ENCODE assay signal across 17 cellular contexts in the genomic region with DNA sequence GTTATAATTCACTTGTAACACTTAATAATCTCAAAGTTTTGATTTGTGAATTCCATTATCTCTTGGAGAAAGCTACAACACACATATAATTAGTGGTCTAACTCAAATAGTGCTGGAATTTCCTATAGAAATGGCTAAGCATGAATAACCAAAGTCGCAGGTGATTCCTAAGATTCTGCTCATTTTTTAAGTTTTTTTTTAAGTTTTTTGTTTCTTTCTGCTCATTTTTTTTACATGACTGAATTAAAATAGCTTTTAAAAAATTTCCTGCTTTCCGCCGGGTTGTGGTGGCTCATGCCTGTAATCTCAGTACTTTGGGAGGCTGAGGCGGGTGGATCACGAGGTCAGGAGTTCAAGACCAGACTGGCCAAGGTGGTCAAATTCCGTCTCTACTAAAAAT.
DNase-seq lines count a peak whose midpoint lies in the region; ATAC-seq, FAIRE-seq and TF ChIP-seq lines count a peak whose summit lies in the region.
"Had no signal": no experiment of that assay in that cellular context is flagged by ENCODE, and none has a peak within 500 bp of the region (broad histone marks: within the 10 kb centered on the region; RNA-seq: fewer than 3 reads in every experiment).

No MANE protein-coding gene starts in this region.

- H3K36me3 Mint-ChIP-seq in H9 (ENCODE audit: insufficient read depth in 1 of 3, low read depth in 3 of 3), result peaks cover 7 to 18% (median 9%) of the 10 kb centered on the region in 3 experiments; a peak in 6 of 7 replicates
- H3K36me3 Mint-ChIP-seq: IgD-negative memory B cell had no signal

- no peak overlapping the region for H3K14ac ChIP-seq in H9 (ENCODE audit: insufficient read depth, low read length)
- H3K14ac ChIP-seq in H1 (ENCODE audit: insufficient read length), result no peak overlapping the region

- no peak overlapping the region for H2AFZ ChIP-seq in H9 (ENCODE audit: low read length)
- H2AFZ ChIP-seq in H1 (ENCODE audit: low read length), result no peak overlapping the region
- no peak overlapping the region for H2AFZ ChIP-seq in smooth muscle cell (ENCODE audit: low read depth)

- H4K8ac ChIP-seq in H9 (replicated peaks; ENCODE audit: insufficient read length, low read depth, low read length) (no peak overlapping the region), H1 (ENCODE audit: extremely low read depth, insufficient read depth, low read length) (no peak overlapping the region)

- peaks cover 47 to 52% of the 10 kb centered on the region in 2 experiments for H3K4me1 Mint-ChIP-seq in H9

- H2BK120ac ChIP-seq in H9 (ENCODE audit: low read depth, low read length, poor library complexity, severe bottlenecking) (no peak overlapping the region), H1 (replicated peaks; ENCODE audit: low read depth, low read length) (no peak overlapping the region)

- TF ChIP-seq POLR2A in H1 (IDR thresholded peaks at IDR 0.05; ENCODE audit: control extremely low read depth in 1 of 2, low read depth in 2 of 2, low read length in 2 of 2), result no peak

- H3K79me1 ChIP-seq in H9 (ENCODE audit: insufficient read depth, low read depth, low read length, poor library complexity, severe bottlenecking) (peaks cover 3% of the 10 kb centered on the region), H1 (ENCODE audit: low read depth, low read length) (no peaks in the 10 kb centered on the region; the same call in 1 of the 2 replicates)

- H3K4me2 ChIP-seq in H9 (ENCODE audit: insufficient read depth, insufficient read length, low read length) (no peak overlapping the region), H1 (ENCODE audit: insufficient read depth in 1 of 2, low read depth in 2 of 2, low read length in 2 of 2) (no peak overlapping the region), smooth muscle cell (no peak overlapping the region)

- H3K4ac ChIP-seq in H9 (ENCODE audit: low read depth, low read length) (no peak overlapping the region), H1 (replicated peaks; ENCODE audit: insufficient read length, low read depth, low read length) (no peak overlapping the region)

- no peak overlapping the region for H2BK12ac ChIP-seq in H9 (ENCODE audit: insufficient read length, low read depth, low read length)
- H2BK12ac ChIP-seq in H1 (ENCODE audit: low read depth, low read length), result 0 out of 2 replicates have a peak overlapping the region, but pooled peaks have one; percentile 55

- no peak overlapping the region for H3K23ac ChIP-seq in H9 (ENCODE audit: insufficient read length, low read depth, low read length)
- H3K23ac ChIP-seq in H1 (ENCODE audit: insufficient read length), result no peak overlapping the region

- H4K5ac ChIP-seq in H9 (ENCODE audit: insufficient read length, low read depth, low read length), result no peak overlapping the region
- no peak overlapping the region for H4K5ac ChIP-seq in H1 (ENCODE audit: insufficient read length, low read depth, low read length)

- H3K27me3 ChIP-seq in H9 (ENCODE audit: insufficient read depth, low read length) (no peaks in the 10 kb centered on the region), HUES64 (ENCODE audit: insufficient read depth, low read length) (no peaks in the 10 kb centered on the region), H1 (replicated peaks in 1 of 4; ENCODE audit: control insufficient read depth in 3 of 4, extremely low read depth in 1 of 4, insufficient read depth in 3 of 4, low read length in 3 of 4) (no peaks in the 10 kb centered on the region), smooth muscle cell (ENCODE audit: low read depth) (no peaks in the 10 kb centered on the region)
- H3K27me3 ChIP-seq: BE2C had no signal

- H4K91ac ChIP-seq in H9 (ENCODE audit: insufficient read length, low read depth, low read length), result no peak overlapping the region
- no peak overlapping the region for H4K91ac ChIP-seq in H1 (replicated peaks; ENCODE audit: insufficient read length, low read length)

- H3K4me1 ChIP-seq in H9 (ENCODE audit: insufficient read depth, low read length) (peaks cover 5% of the 10 kb centered on the region; the same call in 1 of the 2 replicates), HUES64 (ENCODE audit: insufficient read depth, low read length) (peaks cover 68% of the 10 kb centered on the region), H1 (replicated peaks in 1 of 4; ENCODE audit: control insufficient read depth in 3 of 4, insufficient read depth in 4 of 4, low read length in 3 of 4) (peaks cover 0 to 20% (median 8%) of the 10 kb centered on the region in 4 experiments; a peak in 3 of 7 replicates), smooth muscle cell (ENCODE audit: low read depth) (peaks cover 20% of the 10 kb centered on the region)

- H4K20me1 ChIP-seq in H9 (ENCODE audit: control insufficient read depth, insufficient read depth, insufficient read length), result no peaks in the 10 kb centered on the region
- H4K20me1 ChIP-seq in H1 (replicated peaks in 1 of 2; ENCODE audit: control insufficient read depth in 1 of 2, insufficient read depth in 2 of 2, low read length in 2 of 2), result no peaks in the 10 kb centered on the region
- peaks cover 25% of the 10 kb centered on the region for H4K20me1 ChIP-seq in smooth muscle cell (ENCODE audit: low read depth)

- no peak for TF ChIP-seq RAD21 in H1 (IDR thresholded peaks at IDR 0.05 in 1 of 2, conservative IDR thresholded peaks at IDR 0.05 in 1 of 2; ENCODE audit: low read depth in 2 of 2, low read length in 2 of 2)

- H3K18ac ChIP-seq in H9 (ENCODE audit: insufficient read length, low read depth, low read length), result no peak overlapping the region
- no peak overlapping the region for H3K18ac ChIP-seq in H1 (ENCODE audit: extremely low read depth, low read length)

- H3K27me3 Mint-ChIP-seq in H9 (ENCODE audit: low read depth), result no peaks in the 10 kb centered on the region
- H3K27me3 Mint-ChIP-seq: CD4-positive, alpha-beta memory T cell; IgD-negative memory B cell had no signal

- peaks cover 19% of the 10 kb centered on the region; the same call in 1 of the 2 replicates for H3K79me2 ChIP-seq in H9 (ENCODE audit: insufficient read depth, low read length)
- H3K79me2 ChIP-seq in H1 (ENCODE audit: control insufficient read depth in 1 of 2, insufficient read depth in 2 of 2, low read length in 2 of 2), result peaks cover 0 to 82% of the 10 kb centered on the region in 2 experiments; a peak in 3 of 4 replicates
- H3K79me2 ChIP-seq in smooth muscle cell (ENCODE audit: low read depth), result peaks cover 87% of the 10 kb centered on the region

- H2BK5ac ChIP-seq in H9 (ENCODE audit: insufficient read length, low read length) (no peak overlapping the region), H1 (ENCODE audit: low read depth, low read length) (peak overlapping the region; percentile 84)

- H3K4me3 Mint-ChIP-seq in H9, result no peak overlapping the region
- H3K4me3 Mint-ChIP-seq: CD4-positive, alpha-beta memory T cell; IgD-negative memory B cell had no signal

- ATAC-seq in SK-N-SH treated with all-trans-retinoic acid at 6 μM for 48 hours (no peak), HG02571 (IDR thresholded peaks at IDR 0.05; ENCODE audit: unreplicated experiment) (no peak)

- no peak overlapping the region for H2BK20ac ChIP-seq in H9 (ENCODE audit: low read depth, low read length, poor library complexity, severe bottlenecking)
- no peak overlapping the region for H2BK20ac ChIP-seq in H1 (ENCODE audit: low read length)

- no peak overlapping the region for H3T11ph ChIP-seq in H9 (ENCODE audit: low read length)

- peak overlapping the region; percentile 95 for H3K27ac ChIP-seq in H9 (ENCODE audit: insufficient read length, low read depth, low read length)
- H3K27ac ChIP-seq in HUES64 (ENCODE audit: low read depth, low read length), result peak overlapping the region; percentile 89
- no peak overlapping the region for H3K27ac ChIP-seq in H1 (ENCODE audit: low read depth, low read length)
- H3K27ac ChIP-seq in smooth muscle cell (ENCODE audit: low read depth), result peak overlapping the region; percentile 76
- H3K27ac ChIP-seq: C4-2B had no signal

- H2BK15ac ChIP-seq in H9 (ENCODE audit: low read depth, low read length), result no peak overlapping the region
- no peak overlapping the region for H2BK15ac ChIP-seq in H1 (ENCODE audit: low read length)

- TF ChIP-seq CTCF in H9 (conservative IDR thresholded peaks at IDR 0.05) (no peak), H1 (IDR thresholded peaks at IDR 0.05; ENCODE audit: control extremely low read depth in 1 of 3, insufficient read depth in 1 of 3, low read depth in 1 of 3, low read length in 3 of 3) (no peak), smooth muscle cell (IDR thresholded peaks at IDR 0.05; ENCODE audit: borderline replicate concordance, insufficient read depth, poor library complexity, severe bottlenecking) (no peak)

- peaks cover 8% of the 10 kb centered on the region; the same call in 1 of the 2 replicates for H3K36me3 ChIP-seq in HUES64 (ENCODE audit: insufficient read depth, low read length)
- no peaks in the 10 kb centered on the region; a peak in 1 of 8 replicates for H3K36me3 ChIP-seq in H1 (ENCODE audit: control insufficient read depth in 2 of 4, insufficient read depth in 4 of 4, low read length in 3 of 4)
- no peaks in the 10 kb centered on the region for H3K36me3 ChIP-seq in smooth muscle cell (ENCODE audit: low read depth)

- WGBS in H9 (ENCODE audit: extremely low coverage, insufficient read length, low lambda C conversion rate), result no CpG with 5 or more reads among the region's 6 CpGs
- 98% methylated on average over 6 of the region's 6 CpGs for WGBS in HUES64
- 85% methylated on average over 6 of the region's 6 CpGs; no CpG with 5 or more reads in 1 of the 2 experiments for WGBS in H1 (ENCODE audit: extremely low coverage in 1 of 2, insufficient coverage in 1 of 2, insufficient read length in 1 of 2, insufficient replicate concordance in 2 of 2, low coverage in 1 of 2, low lambda C conversion rate in 2 of 2, missing lambda C conversion rate in 1 of 2), 2 experiments
- 89% methylated on average over 6 of the region's 6 CpGs for WGBS in smooth muscle cell (ENCODE audit: low lambda C conversion rate)

- peak overlapping the region in 2 of 3 experiments; percentile 53 to 89; a peak in 3 of 7 replicates for H3K27ac Mint-ChIP-seq in H9
- H3K27ac Mint-ChIP-seq: CD4-positive, alpha-beta memory T cell; IgD-negative memory B cell had no signal

- H3K9me3 ChIP-seq in H9 (ENCODE audit: control insufficient read depth, low read depth, low read length) (no peaks in the 10 kb centered on the region), HUES64 (ENCODE audit: insufficient read depth, low read depth, low read length) (no peaks in the 10 kb centered on the region), H1 (ENCODE audit: insufficient read depth in 2 of 2, low read depth in 1 of 2, low read length in 1 of 2) (no peaks in the 10 kb centered on the region), smooth muscle cell (replicated peaks; ENCODE audit: low read depth) (no peaks in the 10 kb centered on the region)
- H3K9me3 ChIP-seq: BE2C had no signal

- H2AK5ac ChIP-seq in H9 (ENCODE audit: insufficient read length, low read length) (no peak overlapping the region), H1 (ENCODE audit: low read depth, low read length) (no peak overlapping the region)

- H3K4me3 ChIP-seq in HUES64 (ENCODE audit: low read length) (no peak overlapping the region), H1 (ENCODE audit: extremely low read depth in 1 of 4, insufficient read depth in 2 of 4, low read depth in 3 of 4, low read length in 4 of 4) (no peak overlapping the region), smooth muscle cell (no peak overlapping the region)

- H3K9me3 Mint-ChIP-seq in H9, result no peaks in the 10 kb centered on the region
- H3K9me3 Mint-ChIP-seq: IgD-negative memory B cell had no signal

- H3F3A ChIP-seq in smooth muscle cell (ENCODE audit: low read depth), result peaks cover 8% of the 10 kb centered on the region

- H3K9ac ChIP-seq in H9 (ENCODE audit: extremely low read depth, insufficient read length, low read length), result no peak overlapping the region
- 0 out of 2 replicates have a peak overlapping the region, but pooled peaks have one; percentile 66 for H3K9ac ChIP-seq in HUES64 (ENCODE audit: low read depth, low read length)
- no peak overlapping the region for H3K9ac ChIP-seq in H1 (replicated peaks in 1 of 4; ENCODE audit: extremely low read depth in 1 of 4, low read depth in 3 of 4, low read length in 3 of 4)
- H3K9ac ChIP-seq in smooth muscle cell (ENCODE audit: low read depth), result no peak overlapping the region

- TF ChIP-seq EP300 in H1 (IDR thresholded peaks at IDR 0.05; ENCODE audit: borderline replicate concordance in 1 of 2, low read depth in 2 of 2, low read length in 2 of 2), result no peak

- no peak for FAIRE-seq in H1 (lab: Jason Lieb, UNC)
- FAIRE-seq: G401.6, GM12892, H54 had no signal

- H3K23me2 ChIP-seq in H9 (ENCODE audit: insufficient read length, low read depth, low read length, poor library complexity, severe bottlenecking) (no peaks in the 10 kb centered on the region), H1 (ENCODE audit: low read depth, low read length) (no peaks in the 10 kb centered on the region)

- DNase-seq in H9, result no peak
- DNase-seq in H1 (ENCODE audit: low read depth in 1 of 2, low spot score in 2 of 2), result no peak
- DNase-seq in smooth muscle cell (lab: John Stamatoyannopoulos, UW; ENCODE audit: unreplicated experiment), result no peak
- DNase-seq in NCI-H1092 treated with DMSO at 0.1 percent for 48 hours (lab: John Stamatoyannopoulos, UW), result no peak
- DNase-seq: BE2C; CD4-positive, alpha-beta memory T cell; DMS79; EL; KG1 had no signal

- POLR2A ChIA-PET in H1 (lab: Charles Lee; ENCODE audit: partially characterized antibody), result interaction anchor here (0.7 kb wide), 1 partner anchor 510 kb away, joined by 3 read pairs; no protein-coding TSS in a partner anchor

- CTCF ChIA-PET in H1 (lab: Charles Lee; ENCODE audit: partially characterized antibody), result interaction anchor here (0.7 to 2.4 kb wide), 5 partner anchors 8 to 91 kb away, joined by 3 to 7 read pairs (median 3); no protein-coding TSS in a partner anchor

- H3K56ac ChIP-seq in H9 (ENCODE audit: insufficient read length, low read depth, low read length) (no peak overlapping the region), H1 (replicated peaks; ENCODE audit: insufficient read length, low read depth, low read length) (no peak overlapping the region)
